Comparison of ENCODE assay signal across 15 cellular contexts in the genomic region with DNA sequence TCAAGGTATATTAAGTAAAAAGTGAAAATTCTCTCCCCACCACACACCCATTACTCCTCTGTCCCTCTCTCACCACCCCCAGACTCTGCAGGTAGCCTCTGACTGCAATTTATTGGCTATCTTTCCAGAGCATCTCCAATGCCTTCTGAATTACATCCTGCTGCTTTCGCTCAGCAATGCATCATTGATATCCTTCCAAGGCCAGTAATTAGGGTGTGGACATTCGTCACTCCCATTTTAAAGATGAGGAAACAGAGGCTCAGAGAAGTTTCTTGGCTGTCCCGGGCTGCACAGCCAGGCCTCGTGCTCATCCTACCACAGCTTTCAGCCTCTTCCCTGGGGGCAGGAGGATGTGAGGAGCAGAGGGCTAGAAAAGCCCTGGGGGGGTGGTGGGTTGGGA. TPM values are rescaled to one million over a fixed set of nuclear protein-coding genes. Genes with fewer than 3 reads are reported as not detected.
DNase-seq lines count a peak whose midpoint lies in the region; ATAC-seq, FAIRE-seq and TF ChIP-seq lines count a peak whose summit lies in the region.
"Had no signal": no experiment of that assay in that cellular context is flagged by ENCODE, and none has a peak within 500 bp of the region (broad histone marks: within the 10 kb centered on the region; RNA-seq: fewer than 3 reads in every experiment).

No MANE protein-coding gene starts in this region.

- H2BK120ac ChIP-seq in trophoblast cell (ENCODE audit: insufficient read depth, low read length, poor library complexity): no peak overlapping the region

- POLR2A ChIA-PET in PC-3 (lab: Charles Lee; ENCODE audit: unreplicated experiment): interaction anchor here (0.6 kb wide), 1 partner anchor 91 kb away, joined by 11 read pairs; the partner anchor contains the start of gene ZC2HC1C

- H3K79me2 ChIP-seq in PC-3 (ENCODE audit: low read length) (no peaks in the 10 kb centered on the region), trophoblast cell (ENCODE audit: control insufficient read depth, insufficient read depth, low read length, poor library complexity) (peaks cover 4% of the 10 kb centered on the region)

- peaks cover 1 to 10% (median 2%) of the 10 kb centered on the region in 3 donors for H3K27me3 Mint-ChIP-seq in CD14-positive monocyte (ENCODE audit: low read depth in 3 of 3)
- H3K27me3 Mint-ChIP-seq: stimulated activated naive CD8-positive, alpha-beta T cell treated with anti-CD3 and anti-CD28 coated beads, Interleukin-15, amount 100 ng/mL, for 72 hours had no signal

- no peak overlapping the region for H3K23ac ChIP-seq in trophoblast cell (ENCODE audit: low read length)

- H3K14ac ChIP-seq in trophoblast cell (ENCODE audit: low read length): no peak overlapping the region

- no peaks in the 10 kb centered on the region for H3K36me3 Mint-ChIP-seq in CD14-positive monocyte

- TF ChIP-seq CTCF in PC-3 (conservative IDR thresholded peaks at IDR 0.05; ENCODE audit: low read depth, low read length) (no peak), epithelial cell of esophagus (IDR thresholded peaks at IDR 0.05; ENCODE audit: insufficient read depth, low read depth, low read length, missing control alignments) (no peak), CD14-positive monocyte (IDR thresholded peaks at IDR 0.05) (no peak), D721Med (IDR thresholded peaks at IDR 0.05; ENCODE audit: insufficient read depth, missing control alignments) (no peak)

- no peaks in the 10 kb centered on the region for H3K9me3 ChIP-seq in PC-3 (ENCODE audit: low read length)
- no peaks in the 10 kb centered on the region for H3K9me3 ChIP-seq in trophoblast cell (ENCODE audit: insufficient read depth, low read depth, low read length)

- no peak overlapping the region for H4K12ac ChIP-seq in trophoblast cell (ENCODE audit: low read depth, low read length)

- DNase-seq in AG20443 (ENCODE audit: low spot score) (peak; percentile 8), PC-3 (peak; percentile 40), epithelial cell of esophagus (ENCODE audit: low read depth) (peak; percentile 50), trophoblast cell (peak; percentile 80 to 88), CD14-positive monocyte (ENCODE audit: low spot score) (no peak), D721Med (ENCODE audit: insufficient read length, low spot score) (no peak)
- DNase-seq in activated naive CD4-positive, alpha-beta T cell treated with anti-CD3 and anti-CD28 coated beads, Interleukin-2, amount 50 U/mL, for 16 hours: no peak
- DNase-seq: amygdala; SHP77 treated with DMSO at 0.1 percent for 48 hours; stimulated activated naive CD8-positive, alpha-beta T cell treated with anti-CD3 and anti-CD28 coated beads, Interleukin-15, amount 100 ng/mL, for 72 hours had no signal

- peaks cover 0 to 2% (median 0%) of the 10 kb centered on the region in 7 donors for H3K9me3 Mint-ChIP-seq in CD14-positive monocyte
- H3K9me3 Mint-ChIP-seq: neural crest cell; stimulated activated naive CD8-positive, alpha-beta T cell treated with anti-CD3 and anti-CD28 coated beads, Interleukin-15, amount 100 ng/mL, for 72 hours; T-helper 2 cell treated with Interferon-gamma antibody and Interleukin-4, amounts not matched to agents 5 μg/mL and 100 μg/mL, for 36 hours had no signal

- CTCF ChIA-PET in PC-3 (lab: Charles Lee): no interaction called here

- no peak overlapping the region for H2AK5ac ChIP-seq in trophoblast cell (ENCODE audit: low read length)

- H3K36me3 ChIP-seq in PC-3 (ENCODE audit: low read depth, low read length): no peaks in the 10 kb centered on the region
- H3K36me3 ChIP-seq in trophoblast cell (ENCODE audit: control insufficient read depth in 1 of 2, insufficient read depth in 2 of 2, low read length in 2 of 2): no peaks in the 10 kb centered on the region

- no peak overlapping the region for H3K4me3 Mint-ChIP-seq in CD14-positive monocyte
- H3K4me3 Mint-ChIP-seq: neural crest cell; stimulated activated naive CD8-positive, alpha-beta T cell treated with anti-CD3 and anti-CD28 coated beads, Interleukin-15, amount 100 ng/mL, for 72 hours; T-helper 2 cell treated with Interferon-gamma antibody and Interleukin-4, amounts not matched to agents 5 μg/mL and 100 μg/mL, for 36 hours had no signal

- H2BK12ac ChIP-seq in trophoblast cell (ENCODE audit: low read length): no peak overlapping the region

- no peak overlapping the region for H3K4ac ChIP-seq in trophoblast cell (ENCODE audit: low read depth, low read length)

- H3K27ac ChIP-seq in PC-3 (ENCODE audit: low read length): peak overlapping the region; percentile 48
- peak overlapping the region; percentile 53 for H3K27ac ChIP-seq in trophoblast cell (ENCODE audit: low read depth, low read length)

- H2BK5ac ChIP-seq in trophoblast cell (ENCODE audit: low read depth, low read length, poor library complexity): no peak overlapping the region

- H3K9me2 ChIP-seq in PC-3 (replicated peaks; ENCODE audit: low read length): no peaks in the 10 kb centered on the region

- peaks cover 54% of the 10 kb centered on the region for H3K4me1 ChIP-seq in PC-3 (ENCODE audit: insufficient read depth, low read length)
- peaks cover 38 to 48% of the 10 kb centered on the region in 2 experiments for H3K4me1 ChIP-seq in trophoblast cell (ENCODE audit: control insufficient read depth in 1 of 2, insufficient read depth in 2 of 2, low read length in 2 of 2)

- no peak overlapping the region for H3K27ac Mint-ChIP-seq in CD14-positive monocyte
- H3K27ac Mint-ChIP-seq: T-helper 2 cell treated with Interferon-gamma antibody and Interleukin-4, amounts not matched to agents 5 μg/mL and 100 μg/mL, for 36 hours had no signal

- intact Hi-C loops in PC-3 (cut with micrococcal nuclease) (no loop called here), CD14-positive monocyte (cut with micrococcal nuclease) (no loop called here)

- no peaks in the 10 kb centered on the region for H3K27me3 ChIP-seq in PC-3 (ENCODE audit: low read length)
- no peaks in the 10 kb centered on the region for H3K27me3 ChIP-seq in trophoblast cell (ENCODE audit: insufficient read depth, low read length)

- peak overlapping the region; percentile 22 for H4K91ac ChIP-seq in trophoblast cell (ENCODE audit: low read depth, low read length)

- H3K9ac ChIP-seq in PC-3 (ENCODE audit: low read length) (no peak overlapping the region), trophoblast cell (ENCODE audit: low read length) (no peak overlapping the region)

- peak overlapping the region; percentile 20 for H4K8ac ChIP-seq in trophoblast cell (ENCODE audit: low read depth, low read length)

- no CpG with 5 or more reads among the region's 4 CpGs for WGBS in trophoblast cell (ENCODE audit: extremely low coverage, insufficient coverage, insufficient read length)

- ATAC-seq in PC-3: no peak
- no peak for ATAC-seq in GM18498 (IDR thresholded peaks at IDR 0.05; ENCODE audit: unreplicated experiment)
- ATAC-seq: stimulated activated naive CD8-positive, alpha-beta T cell treated with anti-CD3 and anti-CD28 coated beads, Interleukin-15, amount 100 ng/mL, for 72 hours had no signal

- FAIRE-seq in D721Med (lab: Jason Lieb, UNC): no peak

- peak overlapping the region; percentile 21 for H3K4me2 ChIP-seq in PC-3 (ENCODE audit: low read length)
- H3K4me2 ChIP-seq in trophoblast cell (ENCODE audit: low read length): no peak overlapping the region

- H3F3A ChIP-seq in PC-3 (ENCODE audit: low read length, unreplicated experiment): no peaks in the 10 kb centered on the region

- BruUV-seq in PC-3 (replicated peaks; lab: Mats Ljungman, UMichigan): no TSS peak

- H3K4me1 Mint-ChIP-seq in CD14-positive monocyte: no peaks in the 10 kb centered on the region

- H3K4me3 ChIP-seq in PC-3 (ENCODE audit: low read length) (no peak overlapping the region), epithelial cell of esophagus (ENCODE audit: low read length) (no peak overlapping the region), trophoblast cell (ENCODE audit: low read depth, low read length) (no peak overlapping the region)
- H3K4me3 ChIP-seq: lung had no signal

- H4K20me1 ChIP-seq in PC-3 (ENCODE audit: low read length): no peaks in the 10 kb centered on the region

- H3K18ac ChIP-seq in trophoblast cell (ENCODE audit: low read length): no peak overlapping the region

- H3K79me1 ChIP-seq in trophoblast cell (ENCODE audit: low read length): peaks cover 42% of the 10 kb centered on the region

- H2AFZ ChIP-seq in PC-3 (ENCODE audit: low read length): no peak overlapping the region
- H2AFZ ChIP-seq in trophoblast cell (ENCODE audit: insufficient read depth, low read length, poor library complexity): no peak overlapping the region

RNA-seq across cellular contexts. Expression of gene PGF, which starts 23.6 kb away (rescaled TPM):
- 0.26 and 1.5 TPM in 2 replicates for total RNA-seq in PC-3 (2014; rRNA removed)
- polyA plus RNA-seq in trophoblast cell (2013): 746 and 849 TPM in 2 replicates
- not detected for polyA plus RNA-seq in CD14-positive monocyte

RNA-seq across cellular contexts. Expression of gene EIF2B2, which starts 23.7 kb away (rescaled TPM):
- 96.8 and 113 TPM in 2 replicates for total RNA-seq in PC-3 (2014; rRNA removed)
- 115 and 119 TPM in 2 replicates for polyA plus RNA-seq in trophoblast cell (2013)
- 10 to 100 TPM; 20.8 to 26.3 TPM for polyA plus RNA-seq in CD14-positive monocyte

RNA-seq across cellular contexts. Expression of gene RPS6KL1, which starts 56.0 kb away (rescaled TPM):
- total RNA-seq in PC-3 (2014; rRNA removed): 16.0 and 17.9 TPM in 2 replicates
- 0.31 and 0.67 TPM in 2 replicates for polyA plus RNA-seq in trophoblast cell (2013)
- polyA plus RNA-seq in CD14-positive monocyte: not detected
- total RNA-seq: HT1080 had no signal

Comparison
In these comparisons a context has a peak if more than half of its experiments do, and no peak if none do; other contexts are left out.
1. DNase-seq: peak in AG20443 (single experiment), PC-3 (single experiment), epithelial cell of esophagus (single experiment) and trophoblast cell (2 of 2); none in activated naive CD4-positive, alpha-beta T cell treated with anti-CD3 and anti-CD28 coated beads, Interleukin-2, amount 50 U/mL, for 16 hours (single experiment), CD14-positive monocyte (single experiment) and D721Med (single experiment).